ENCODE assay signal across 7 cellular contexts in the genomic region with DNA sequence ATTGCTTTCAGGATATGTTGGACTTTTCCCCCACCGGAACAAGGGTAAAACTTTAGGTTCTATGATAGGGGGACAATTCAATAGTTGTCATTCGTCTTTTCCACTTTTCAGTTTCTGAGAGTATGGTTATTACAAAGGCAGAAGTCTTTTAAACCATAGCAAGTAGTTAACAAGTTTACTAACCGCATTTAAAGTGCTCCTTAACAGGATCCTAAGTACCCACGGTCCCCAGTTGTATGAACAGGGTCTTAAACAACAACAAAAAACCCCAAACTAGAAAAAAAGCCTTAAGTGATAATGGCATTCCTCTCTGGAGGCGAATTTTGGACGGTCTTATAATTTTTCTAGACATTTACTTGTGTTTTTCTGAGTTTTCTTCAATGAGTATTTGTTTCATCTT. TPM values are rescaled to one million over a fixed set of nuclear protein-coding genes. Genes with fewer than 3 reads are reported as not detected.
A peak's percentile ranks its signal among the peaks of the same experiment; 100 is the strongest.
DNase-seq lines count a peak whose midpoint lies in the region; ATAC-seq, FAIRE-seq and TF ChIP-seq lines count a peak whose summit lies in the region.

No MANE protein-coding gene starts in this region.

- H3K79me2 ChIP-seq in HCT116 (ENCODE audit: insufficient read depth, low read length) = no peaks in the 10 kb centered on the region; the same call in 1 of the 2 replicates

- H4K20me1 ChIP-seq in HCT116 (ENCODE audit: insufficient read depth) = no peaks in the 10 kb centered on the region

- no peak for TF ChIP-seq RAD21 in HCT116 (IDR thresholded peaks at IDR 0.05; ENCODE audit: low read depth)

- no peaks in the 10 kb centered on the region for H3K27me3 ChIP-seq in HCT116 (ENCODE audit: insufficient read depth, low read length)
- no peaks in the 10 kb centered on the region for H3K27me3 ChIP-seq in WERI-Rb-1 (ENCODE audit: insufficient read depth, low read depth, severe bottlenecking)
- H3K27me3 ChIP-seq in right cardiac atrium (ENCODE audit: control insufficient read depth, insufficient read depth) = no peaks in the 10 kb centered on the region
- no peaks in the 10 kb centered on the region for H3K27me3 ChIP-seq in small intestine (ENCODE audit: control insufficient read depth in 2 of 2, insufficient read depth in 2 of 2, low read length in 2 of 2)

- H3K4me1 ChIP-seq in HCT116 (ENCODE audit: control insufficient read depth in 1 of 2, insufficient read depth in 2 of 2, low read length in 2 of 2) (peaks cover 0 to 21% of the 10 kb centered on the region in 2 experiments; a peak in 1 of 4 replicates), right cardiac atrium (ENCODE audit: control insufficient read depth, insufficient read depth, low read length) (no peaks in the 10 kb centered on the region), small intestine (ENCODE audit: control insufficient read depth in 2 of 2, insufficient read depth in 1 of 2, low read depth in 1 of 2, low read length in 1 of 2) (peaks cover 0 to 9% of the 10 kb centered on the region in 2 donors)

- H3K9me2 ChIP-seq in HCT116 (ENCODE audit: insufficient read depth) = no peaks in the 10 kb centered on the region

- no peak overlapping the region for H2AFZ ChIP-seq in HCT116 (ENCODE audit: low read depth, low read length, poor library complexity, severe bottlenecking)

- peak overlapping the region; percentile 86 for H3K9ac ChIP-seq in HCT116 (ENCODE audit: low read length)

- CTCF ChIA-PET in HCT116 (lab: Charles Lee) = no interaction called here

- no peak for TF ChIP-seq CTCF in HCT116 (IDR thresholded peaks at IDR 0.05 in 2 of 3, conservative IDR thresholded peaks at IDR 0.05 in 1 of 3; ENCODE audit: borderline replicate concordance in 1 of 3, insufficient read depth in 1 of 3, low read depth in 2 of 3, low read length in 2 of 3)
- TF ChIP-seq CTCF in WERI-Rb-1 (IDR thresholded peaks at IDR 0.05; ENCODE audit: low read depth, low read length) = no peak
- TF ChIP-seq CTCF in GM20000 (IDR thresholded peaks at IDR 0.05; ENCODE audit: extremely low read depth, missing control alignments) = no peak

- intact Hi-C loops in HCT116 (cut with micrococcal nuclease) (no loop called here), right cardiac atrium (cut with DNase I) (loop anchor here in 1 of 4 donors (10.0 kb wide), 1 partner anchor 297 kb away; no protein-coding TSS in a partner anchor)

- H3K36me3 ChIP-seq in HCT116 (ENCODE audit: control insufficient read depth in 1 of 2, insufficient read depth in 2 of 2, low read length in 2 of 2) (no peaks in the 10 kb centered on the region), WERI-Rb-1 (peaks cover 4% of the 10 kb centered on the region; the same call in 1 of the 2 replicates), small intestine (ENCODE audit: control insufficient read depth in 2 of 2, insufficient read depth in 2 of 2, low read length in 2 of 2) (no peaks in the 10 kb centered on the region)

- 16% methylated on average over 6 of the region's 6 CpGs for WGBS in right cardiac atrium
- 7 to 12% (median 11%) methylated on average over 6 of the region's 6 CpGs for WGBS in small intestine, 3 donors

- BruUV-seq in HCT116 (replicated peaks; lab: Mats Ljungman, UMichigan) = no TSS peak

- no peak for ATAC-seq in HCT116
- ATAC-seq in right cardiac atrium = no peak

- peak overlapping the region; percentile 83 for H3K4me2 ChIP-seq in HCT116 (ENCODE audit: low read length)

- H3K4me3 ChIP-seq in HCT116 (replicated peaks in 1 of 2; ENCODE audit: low read depth in 1 of 2, low read length in 2 of 2) = peak overlapping the region; percentile 76 to 88
- peak overlapping the region; percentile 69 for H3K4me3 ChIP-seq in WERI-Rb-1 (ENCODE audit: low read depth, low read length)
- peak overlapping the region; percentile 47 for H3K4me3 ChIP-seq in right cardiac atrium (ENCODE audit: low read length)
- H3K4me3 ChIP-seq in small intestine (ENCODE audit: low read depth in 1 of 2, low read length in 2 of 2) = peak overlapping the region; percentile 65 to 88

- FAIRE-seq in small intestine (lab: Jason Lieb, UNC) = no peak

- no peak for TF ChIP-seq POLR2A in HCT116 (IDR thresholded peaks at IDR 0.05; ENCODE audit: borderline replicate concordance, extremely low read depth, insufficient read depth, insufficient read length)

- H3K9me3 ChIP-seq in HCT116 (ENCODE audit: control insufficient read depth in 1 of 2, insufficient read depth in 1 of 2, low read depth in 1 of 2, low read length in 2 of 2) (no peaks in the 10 kb centered on the region), WERI-Rb-1 (ENCODE audit: severe bottlenecking) (no peaks in the 10 kb centered on the region), right cardiac atrium (ENCODE audit: control insufficient read depth, low read length) (no peaks in the 10 kb centered on the region), small intestine (ENCODE audit: control insufficient read depth, low read depth) (no peaks in the 10 kb centered on the region)

- POLR2A ChIA-PET in HCT116 (lab: Charles Lee) = no interaction called here

- no peak for DNase-seq in HCT116 (ENCODE audit: low read depth, low spot score)
- no peak for DNase-seq in WERI-Rb-1
- no peak for DNase-seq in right cardiac atrium
- DNase-seq in small intestine = peak; percentile 7
- DNase-seq in NCI-H128 (lab: John Stamatoyannopoulos, UW; ENCODE audit: unreplicated experiment) = no peak
- DNase-seq in stimulated activated CD4-positive, alpha-beta T cell treated with anti-CD3 and anti-CD28 coated beads, Interleukin-15, amount 100 ng/mL, for 24 hours = no peak
- DNase-seq in GM20000 (ENCODE audit: low spot score) = no peak

- RAD21 ChIA-PET in HCT116 (lab: Charles Lee; ENCODE audit: low non-redundant PET in 1 of 2, low total read pairs in 2 of 2, uncharacterized antibody in 2 of 2, unreplicated experiment in 2 of 2) = no interaction called here

- H3K27ac ChIP-seq in HCT116 (ENCODE audit: low read depth, low read length) (no peak overlapping the region), WERI-Rb-1 (peak overlapping the region; percentile 61), right cardiac atrium (ENCODE audit: low read length) (no peak overlapping the region), small intestine (ENCODE audit: low read depth in 1 of 2, low read length in 1 of 2) (peak overlapping the region in 1 of 2 donors; percentile 67)

TF ChIP-seq in HCT116, 20 proteins besides CTCF, POLR2A, EP300 and RAD21:
- no peak for TF ChIP-seq EZH2 (IDR thresholded peaks at IDR 0.05)
- no peak for TF ChIP-seq SRF (IDR thresholded peaks at IDR 0.05; ENCODE audit: low read depth)
- TF ChIP-seq, protein P1, sequence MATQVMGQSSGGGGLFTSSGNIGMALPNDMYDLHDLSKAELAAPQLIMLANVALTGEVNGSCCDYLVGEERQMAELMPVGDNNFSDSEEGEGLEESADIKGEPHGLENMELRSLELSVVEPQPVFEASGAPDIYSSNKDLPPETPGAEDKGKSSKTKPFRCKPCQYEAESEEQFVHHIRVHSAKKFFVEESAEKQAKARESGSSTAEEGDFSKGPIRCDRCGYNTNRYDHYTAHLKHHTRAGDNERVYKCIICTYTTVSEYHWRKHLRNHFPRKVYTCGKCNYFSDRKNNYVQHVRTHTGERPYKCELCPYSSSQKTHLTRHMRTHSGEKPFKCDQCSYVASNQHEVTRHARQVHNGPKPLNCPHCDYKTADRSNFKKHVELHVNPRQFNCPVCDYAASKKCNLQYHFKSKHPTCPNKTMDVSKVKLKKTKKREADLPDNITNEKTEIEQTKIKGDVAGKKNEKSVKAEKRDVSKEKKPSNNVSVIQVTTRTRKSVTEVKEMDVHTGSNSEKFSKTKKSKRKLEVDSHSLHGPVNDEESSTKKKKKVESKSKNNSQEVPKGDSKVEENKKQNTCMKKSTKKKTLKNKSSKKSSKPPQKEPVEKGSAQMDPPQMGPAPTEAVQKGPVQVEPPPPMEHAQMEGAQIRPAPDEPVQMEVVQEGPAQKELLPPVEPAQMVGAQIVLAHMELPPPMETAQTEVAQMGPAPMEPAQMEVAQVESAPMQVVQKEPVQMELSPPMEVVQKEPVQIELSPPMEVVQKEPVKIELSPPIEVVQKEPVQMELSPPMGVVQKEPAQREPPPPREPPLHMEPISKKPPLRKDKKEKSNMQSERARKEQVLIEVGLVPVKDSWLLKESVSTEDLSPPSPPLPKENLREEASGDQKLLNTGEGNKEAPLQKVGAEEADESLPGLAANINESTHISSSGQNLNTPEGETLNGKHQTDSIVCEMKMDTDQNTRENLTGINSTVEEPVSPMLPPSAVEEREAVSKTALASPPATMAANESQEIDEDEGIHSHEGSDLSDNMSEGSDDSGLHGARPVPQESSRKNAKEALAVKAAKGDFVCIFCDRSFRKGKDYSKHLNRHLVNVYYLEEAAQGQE (IDR thresholded peaks at IDR 0.05; ENCODE audit: low read depth) = no peak
- no peak for TF ChIP-seq CEBPB (IDR thresholded peaks at IDR 0.05; ENCODE audit: low read depth)
- no peak for TF ChIP-seq YY1 (IDR thresholded peaks at IDR 0.05; ENCODE audit: extremely low read depth, insufficient replicate concordance, low read depth, low read length)
- no peak for TF ChIP-seq FOSL1 (IDR thresholded peaks at IDR 0.05; ENCODE audit: low read depth)
- no peak for TF ChIP-seq SIN3A (IDR thresholded peaks at IDR 0.05; ENCODE audit: low read depth)
- no peak for TF ChIP-seq ZNF274 (IDR thresholded peaks at IDR 0.05; ENCODE audit: low read depth, low read length)
- no peak for TF ChIP-seq CBX3 (IDR thresholded peaks at IDR 0.05; ENCODE audit: low read depth)
- TF ChIP-seq JUND (IDR thresholded peaks at IDR 0.05) = no peak
- TF ChIP-seq, protein P2, sequence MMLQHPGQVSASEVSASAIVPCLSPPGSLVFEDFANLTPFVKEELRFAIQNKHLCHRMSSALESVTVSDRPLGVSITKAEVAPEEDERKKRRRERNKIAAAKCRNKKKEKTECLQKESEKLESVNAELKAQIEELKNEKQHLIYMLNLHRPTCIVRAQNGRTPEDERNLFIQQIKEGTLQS (IDR thresholded peaks at IDR 0.05) = no peak

RNA-seq across cellular contexts. Expression of a gene that starts 0.8 kb away (rescaled TPM):
- total RNA-seq in HCT116 (2021; ENCODE audit: unreplicated experiment) (38.4 TPM), right cardiac atrium (10 to 100 TPM; 23.5 to 33.8 (median 29.8) TPM)
- 25.8 and 26.4 TPM in 2 replicates for polyA plus RNA-seq in HCT116 (2012)
- polyA plus RNA-seq in right cardiac atrium (14.3 TPM), small intestine (10 to 100 TPM in 2 of 3 donors, 1 to 10 TPM in 1; 8.1 to 21.2 (median 12.7) TPM)
